In genomic region chr11:79492008-79492407, GRCh38 we compare ENCODE assay signal across 5 cellular contexts. TPM values are rescaled to one million over a fixed set of nuclear protein-coding genes. Genes with fewer than 3 reads are reported as not detected.
"Had no signal": no experiment of that assay in that cellular context is flagged by ENCODE, and none has a peak within 500 bp of the region (broad histone marks: within the 10 kb centered on the region; RNA-seq: fewer than 3 reads in every experiment).

No MANE protein-coding gene starts in this region.

- H3K4me2 ChIP-seq: GM23338 had no signal

- H3K4me3 ChIP-seq: GM23338 had no signal

- ATAC-seq: GM23338 had no signal

- H3K27ac Mint-ChIP-seq: GM23338, H9, IgD-negative memory B cell had no signal

- H2AFZ ChIP-seq: GM23338 had no signal

- H3K4me1 Mint-ChIP-seq: IgD-negative memory B cell had no signal

- H3K9me3 Mint-ChIP-seq: GM23338 had no signal

- H3K4me3 Mint-ChIP-seq: GM23338, H9 had no signal

- H3K27me3 Mint-ChIP-seq: IgD-negative memory B cell had no signal

- DNase-seq: H9, HCEC 1CT had no signal

RNA-seq across cellular contexts. Expression of gene TENM4, which starts 51.2 kb away (rescaled TPM):
- total RNA-seq: HT-29 had no signal
